8 cellular contexts compared by ENCODE assay signal in the genomic region with DNA sequence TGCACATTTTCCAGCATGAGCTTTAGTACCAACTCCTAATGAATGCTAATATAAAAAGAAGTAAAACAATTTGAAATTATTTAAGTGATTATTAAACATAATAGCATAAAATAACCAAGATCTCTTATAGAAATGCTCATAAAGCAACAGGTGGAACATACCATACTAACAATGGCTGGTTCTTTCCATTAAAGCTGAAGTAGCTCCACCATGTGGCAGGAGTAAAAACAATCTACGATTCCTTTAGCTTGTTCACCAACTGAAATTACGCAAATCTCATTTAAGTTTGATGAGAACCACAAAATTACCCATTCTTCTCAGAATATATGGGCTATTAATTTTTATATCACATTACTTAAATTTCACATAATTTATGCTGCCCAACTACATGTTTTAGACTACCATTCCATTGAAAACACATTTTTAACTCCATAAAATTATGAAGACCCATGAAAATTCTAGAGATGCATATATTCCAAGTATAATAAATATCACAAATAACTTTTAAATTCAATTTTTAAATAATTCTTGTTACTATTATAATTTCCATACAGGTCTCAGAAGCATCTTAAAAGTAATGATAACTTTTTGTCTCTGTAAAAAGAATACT.
DNase-seq lines count a peak whose midpoint lies in the region; ATAC-seq, FAIRE-seq and TF ChIP-seq lines count a peak whose summit lies in the region.

No MANE protein-coding gene starts in this region.

- H3K4me1 Mint-ChIP-seq in activated CD4-positive, alpha-beta T cell treated with anti-CD3 and anti-CD28 coated beads, Interleukin-2, amount 10 ng/mL, durations not matched to agents 24 days and 14 days = no peaks in the 10 kb centered on the region
- no peaks in the 10 kb centered on the region for H3K4me1 Mint-ChIP-seq in WTC11

- TF ChIP-seq CTCF in D721Med (IDR thresholded peaks at IDR 0.05; ENCODE audit: insufficient read depth, missing control alignments) (peak; percentile 61), fibroblast of mammary gland (conservative IDR thresholded peaks at IDR 0.05; ENCODE audit: control insufficient read depth, insufficient read depth, low read depth, low read length) (peak; percentile 65), retinal pigment epithelial cell (conservative IDR thresholded peaks at IDR 0.05; ENCODE audit: low read depth, low read length) (peak; percentile 68), WTC11 (IDR thresholded peaks at IDR 0.05) (no peak)

- H3K4me3 ChIP-seq in fibroblast of mammary gland (ENCODE audit: control insufficient read depth, low read depth, low read length) (no peak overlapping the region), retinal pigment epithelial cell (ENCODE audit: low read length) (no peak overlapping the region)

- H3K36me3 Mint-ChIP-seq in activated CD4-positive, alpha-beta T cell treated with anti-CD3 and anti-CD28 coated beads, Interleukin-2, amount 10 ng/mL, durations not matched to agents 24 days and 14 days (ENCODE audit: low read depth) = no peaks in the 10 kb centered on the region
- no peaks in the 10 kb centered on the region for H3K36me3 Mint-ChIP-seq in WTC11

- POLR2A ChIA-PET in WTC11 (lab: Charles Lee) = no interaction called here

- H3K4me3 Mint-ChIP-seq in activated CD4-positive, alpha-beta T cell treated with anti-CD3 and anti-CD28 coated beads, Interleukin-2, amount 10 ng/mL, durations not matched to agents 24 days and 14 days = no peak overlapping the region
- no peak overlapping the region for H3K4me3 Mint-ChIP-seq in WTC11

- CTCF ChIA-PET in WTC11 (lab: Charles Lee) = interaction anchor here (0.7 to 3.6 kb wide), 29 partner anchors 8 to 268 kb away, joined by 3 to 80 read pairs (median 4); no protein-coding TSS in a partner anchor

- H3K27ac Mint-ChIP-seq in activated CD4-positive, alpha-beta T cell treated with anti-CD3 and anti-CD28 coated beads, Interleukin-2, amount 10 ng/mL, durations not matched to agents 24 days and 14 days = no peak overlapping the region
- no peak overlapping the region for H3K27ac Mint-ChIP-seq in WTC11

- DNase-seq in D721Med (ENCODE audit: insufficient read length, low spot score) (no peak), HT1080 (ENCODE audit: low read depth) (peak; percentile 26), RKO (ENCODE audit: low spot score) (peak; percentile 68), fibroblast of mammary gland (ENCODE audit: low read depth) (peak; percentile 61), retinal pigment epithelial cell (ENCODE audit: low read depth) (peak; percentile 17), NCI-H510A treated with DMSO at 0.1 percent for 48 hours (lab: John Stamatoyannopoulos, UW) (no peak), WTC11 (ENCODE audit: low spot score) (no peak)
- DNase-seq in activated CD4-positive, alpha-beta T cell treated with anti-CD3 and anti-CD28 coated beads, Interleukin-2, amount 10 ng/mL, durations not matched to agents 24 days and 14 days = no peak

- no peaks in the 10 kb centered on the region for H3K27me3 Mint-ChIP-seq in activated CD4-positive, alpha-beta T cell treated with anti-CD3 and anti-CD28 coated beads, Interleukin-2, amount 10 ng/mL, durations not matched to agents 24 days and 14 days
- H3K27me3 Mint-ChIP-seq in WTC11 (ENCODE audit: low read depth) = peaks cover 3% of the 10 kb centered on the region; the same call in 1 of the 2 replicates

- ATAC-seq in WTC11 = no peak

- H3K9me3 Mint-ChIP-seq in activated CD4-positive, alpha-beta T cell treated with anti-CD3 and anti-CD28 coated beads, Interleukin-2, amount 10 ng/mL, durations not matched to agents 24 days and 14 days = no peaks in the 10 kb centered on the region
- no peaks in the 10 kb centered on the region for H3K9me3 Mint-ChIP-seq in WTC11

- no peak for FAIRE-seq in D721Med (lab: Jason Lieb, UNC)

- intact Hi-C loops in activated CD4-positive, alpha-beta T cell treated with anti-CD3 and anti-CD28 coated beads, Interleukin-2, amount 10 ng/mL, durations not matched to agents 24 days and 14 days (cut with micrococcal nuclease) = no loop called here

TF ChIP-seq in WTC11, 78 proteins besides CTCF, POLR2A, EP300 and RAD21:
- TF ChIP-seq NR1H2 (CRISPR knock-in tag; IDR thresholded peaks at IDR 0.05) (no peak), ZBTB21 (CRISPR knock-in tag; IDR thresholded peaks at IDR 0.05; ENCODE audit: borderline replicate concordance) (no peak)

Comparison
In these comparisons a context has a peak if more than half of its experiments do, and no peak if none do; other contexts are left out.
1. DNase-seq: peak in HT1080 (single experiment), RKO (single experiment), fibroblast of mammary gland (single experiment) and retinal pigment epithelial cell (single experiment); none in D721Med (single experiment), activated CD4-positive, alpha-beta T cell treated with anti-CD3 and anti-CD28 coated beads, Interleukin-2, amount 10 ng/mL, durations not matched to agents 24 days and 14 days (single experiment), NCI-H510A treated with DMSO at 0.1 percent for 48 hours (single experiment) and WTC11 (single experiment).